16 cellular contexts compared by ENCODE assay signal in the genomic region with DNA sequence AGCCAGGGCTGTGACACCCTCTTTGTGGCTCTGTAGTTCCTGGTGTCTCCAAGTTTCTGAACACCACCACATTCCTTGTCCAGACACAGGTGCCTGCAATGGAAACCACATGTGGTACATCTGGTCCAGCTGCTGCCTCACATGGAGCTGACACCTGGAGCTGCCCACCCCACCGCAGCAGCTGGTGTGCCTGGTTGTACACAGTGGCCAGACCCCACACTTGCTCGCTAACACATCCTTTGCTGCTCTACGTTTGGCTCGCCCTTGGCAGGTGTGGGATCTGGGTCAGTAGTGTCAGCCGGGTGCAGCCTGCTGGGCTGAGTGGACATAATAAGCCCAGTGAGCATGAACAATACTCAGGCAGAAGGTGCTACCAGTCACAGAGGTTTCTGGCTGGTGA.
DNase-seq lines count a peak whose midpoint lies in the region; ATAC-seq, FAIRE-seq and TF ChIP-seq lines count a peak whose summit lies in the region.
"Had no signal": no experiment of that assay in that cellular context is flagged by ENCODE, and none has a peak within 500 bp of the region (broad histone marks: within the 10 kb centered on the region; RNA-seq: fewer than 3 reads in every experiment).

No MANE protein-coding gene starts in this region.

- no peak overlapping the region for H2BK20ac ChIP-seq in H1 (ENCODE audit: low read length)

- H3K18ac ChIP-seq in H1 (ENCODE audit: extremely low read depth, low read length) = no peak overlapping the region

- H3K4me1 Mint-ChIP-seq in osteocyte (ENCODE audit: unreplicated experiment) (no peaks in the 10 kb centered on the region), endodermal cell (no peaks in the 10 kb centered on the region)
- H3K4me1 Mint-ChIP-seq: CD4-positive, CD25-positive, alpha-beta regulatory T cell had no signal

- no peak overlapping the region for H3K14ac ChIP-seq in H1 (ENCODE audit: insufficient read length)

- WGBS in H1 (ENCODE audit: extremely low coverage in 1 of 2, insufficient coverage in 1 of 2, insufficient read length in 1 of 2, insufficient replicate concordance in 2 of 2, low coverage in 1 of 2, low lambda C conversion rate in 2 of 2, missing lambda C conversion rate in 1 of 2), 2 experiments = 96% methylated on average over 5 of the region's 5 CpGs; no CpG with 5 or more reads in 1 of the 2 experiments
- 88 to 95% methylated on average over 5 of the region's 5 CpGs for WGBS in endodermal cell (ENCODE audit: insufficient coverage in 1 of 2, insufficient read length in 1 of 2), 2 experiments

- H3K27ac Mint-ChIP-seq in osteocyte (ENCODE audit: unreplicated experiment) (no peak overlapping the region), endodermal cell (no peak overlapping the region)
- H3K27ac Mint-ChIP-seq: CD4-positive, CD25-positive, alpha-beta regulatory T cell; HFFc6 had no signal

- no peaks in the 10 kb centered on the region for H3K79me2 ChIP-seq in H1 (ENCODE audit: control insufficient read depth in 1 of 2, insufficient read depth in 2 of 2, low read length in 2 of 2)

- H3K27me3 Mint-ChIP-seq in osteocyte (ENCODE audit: unreplicated experiment) = peaks cover 3% of the 10 kb centered on the region
- H3K27me3 Mint-ChIP-seq in endodermal cell (ENCODE audit: insufficient read depth) = peaks cover 16% of the 10 kb centered on the region

- no peak for FAIRE-seq in H1 (lab: Jason Lieb, UNC)
- FAIRE-seq: GM19239, HTR-8/SVneo had no signal

- H3K23me2 ChIP-seq in H1 (ENCODE audit: low read depth, low read length) = 0 out of 2 replicates have a peak, but pooled peaks cover 2% of the 10 kb centered on the region

- CTCF ChIA-PET in H1 (lab: Charles Lee; ENCODE audit: partially characterized antibody) = interaction anchor here (1.1 to 5.0 kb wide), 3 partner anchors 20 to 692 kb away, joined by 4 to 25 read pairs (median 7); no protein-coding TSS in a partner anchor

- H2BK12ac ChIP-seq in H1 (ENCODE audit: low read depth, low read length) = no peak overlapping the region

- TF ChIP-seq CTCF in H1 (IDR thresholded peaks at IDR 0.05; ENCODE audit: control extremely low read depth in 1 of 3, insufficient read depth in 1 of 3, low read depth in 1 of 3, low read length in 3 of 3) = no peak
- TF ChIP-seq CTCF in osteocyte (IDR thresholded peaks at IDR 0.05) = no peak
- no peak for TF ChIP-seq CTCF in vagina (IDR thresholded peaks at IDR 0.05)
- TF ChIP-seq CTCF in endodermal cell (conservative IDR thresholded peaks at IDR 0.05) = no peak

- TF ChIP-seq POLR2A in H1 (IDR thresholded peaks at IDR 0.05; ENCODE audit: control extremely low read depth in 1 of 2, low read depth in 2 of 2, low read length in 2 of 2) (no peak), vagina (IDR thresholded peaks at IDR 0.05) (no peak)

- H3K27ac ChIP-seq in H1 (ENCODE audit: low read depth, low read length) = no peak overlapping the region
- no peak overlapping the region for H3K27ac ChIP-seq in vagina
- H3K27ac ChIP-seq in endodermal cell (ENCODE audit: low read depth, low read length) = no peak overlapping the region
- H3K27ac ChIP-seq: BLaER1 treated with 17β-estradiol and CSF1 and Interleukin-3, amounts not matched to agents 10 nM and 100 nM had no signal

- no peak overlapping the region for H3K23ac ChIP-seq in H1 (ENCODE audit: insufficient read length)

- no peaks in the 10 kb centered on the region for H3K9me3 ChIP-seq in H1 (ENCODE audit: insufficient read depth in 2 of 2, low read depth in 1 of 2, low read length in 1 of 2)
- no peaks in the 10 kb centered on the region for H3K9me3 ChIP-seq in vagina
- H3K9me3 ChIP-seq in endodermal cell (ENCODE audit: control insufficient read depth, low read length) = peaks cover 5% of the 10 kb centered on the region

- no peak overlapping the region for H4K5ac ChIP-seq in H1 (ENCODE audit: insufficient read length, low read depth, low read length)

- H3K4me3 Mint-ChIP-seq in osteocyte (ENCODE audit: unreplicated experiment) (no peak overlapping the region), endodermal cell (no peak overlapping the region)
- H3K4me3 Mint-ChIP-seq: CD4-positive, CD25-positive, alpha-beta regulatory T cell; HFFc6 had no signal

- H2BK5ac ChIP-seq in H1 (ENCODE audit: low read depth, low read length) = no peak overlapping the region

- H2AK5ac ChIP-seq in H1 (ENCODE audit: low read depth, low read length) = no peak overlapping the region

- no peak for TF ChIP-seq RAD21 in H1 (IDR thresholded peaks at IDR 0.05 in 1 of 2, conservative IDR thresholded peaks at IDR 0.05 in 1 of 2; ENCODE audit: low read depth in 2 of 2, low read length in 2 of 2)

- no peaks in the 10 kb centered on the region for H4K20me1 ChIP-seq in H1 (replicated peaks in 1 of 2; ENCODE audit: control insufficient read depth in 1 of 2, insufficient read depth in 2 of 2, low read length in 2 of 2)
- H4K20me1 ChIP-seq: BLaER1 treated with 17β-estradiol and CSF1 and Interleukin-3, amounts not matched to agents 10 nM and 100 nM had no signal

- H3K36me3 ChIP-seq in H1 (ENCODE audit: control insufficient read depth in 2 of 4, insufficient read depth in 4 of 4, low read length in 3 of 4) (no peaks in the 10 kb centered on the region), vagina (no peaks in the 10 kb centered on the region), endodermal cell (ENCODE audit: control insufficient read depth, insufficient read depth, low read length) (no peaks in the 10 kb centered on the region)
- H3K36me3 ChIP-seq: BLaER1 treated with 17β-estradiol and CSF1 and Interleukin-3, amounts not matched to agents 10 nM and 100 nM had no signal

- peak overlapping the region; percentile 15; the same call in 1 of the 2 replicates for H4K8ac ChIP-seq in H1 (ENCODE audit: extremely low read depth, insufficient read depth, low read length)

- intact Hi-C loops in vagina (cut with DNase I) = no loop called here

- H3K56ac ChIP-seq in H1 (replicated peaks; ENCODE audit: insufficient read length, low read depth, low read length) = no peak overlapping the region

- H4K91ac ChIP-seq in H1 (replicated peaks; ENCODE audit: insufficient read length, low read length) = no peak overlapping the region

- no peak for ATAC-seq in GM19351 (IDR thresholded peaks at IDR 0.05; ENCODE audit: unreplicated experiment)

- no peak for TF ChIP-seq EP300 in H1 (IDR thresholded peaks at IDR 0.05; ENCODE audit: borderline replicate concordance in 1 of 2, low read depth in 2 of 2, low read length in 2 of 2)

- H3K9ac ChIP-seq in H1 (replicated peaks in 1 of 4; ENCODE audit: extremely low read depth in 1 of 4, low read depth in 3 of 4, low read length in 3 of 4) = no peak overlapping the region; a peak in 1 of 7 replicates
- no peak overlapping the region for H3K9ac ChIP-seq in endodermal cell (ENCODE audit: extremely low read depth, low read length, poor library complexity, severe bottlenecking)
- H3K9ac ChIP-seq: BLaER1 treated with 17β-estradiol and CSF1 and Interleukin-3, amounts not matched to agents 10 nM and 100 nM had no signal

- POLR2A ChIA-PET in H1 (lab: Charles Lee; ENCODE audit: partially characterized antibody) = no interaction called here

- no peaks in the 10 kb centered on the region for H3K36me3 Mint-ChIP-seq in osteocyte (ENCODE audit: unreplicated experiment)
- H3K36me3 Mint-ChIP-seq in endodermal cell (ENCODE audit: low read depth) = no peaks in the 10 kb centered on the region
- H3K36me3 Mint-ChIP-seq: CD4-positive, CD25-positive, alpha-beta regulatory T cell had no signal

- H2BK120ac ChIP-seq in H1 (replicated peaks; ENCODE audit: low read depth, low read length) = no peak overlapping the region

- H3K4me3 ChIP-seq in H1 (ENCODE audit: extremely low read depth in 1 of 4, insufficient read depth in 2 of 4, low read depth in 3 of 4, low read length in 4 of 4) = no peak overlapping the region
- H3K4me3 ChIP-seq in vagina = no peak overlapping the region
- no peak overlapping the region for H3K4me3 ChIP-seq in endodermal cell (ENCODE audit: low read length)
- H3K4me3 ChIP-seq: BLaER1 treated with 17β-estradiol and CSF1 and Interleukin-3, amounts not matched to agents 10 nM and 100 nM had no signal

- H3K27me3 ChIP-seq in H1 (replicated peaks in 1 of 4; ENCODE audit: control insufficient read depth in 3 of 4, extremely low read depth in 1 of 4, insufficient read depth in 3 of 4, low read length in 3 of 4) = no peaks in the 10 kb centered on the region
- no peaks in the 10 kb centered on the region for H3K27me3 ChIP-seq in vagina
- H3K27me3 ChIP-seq in endodermal cell (ENCODE audit: control insufficient read depth, insufficient read depth, low read length, poor library complexity, severe bottlenecking) = no peaks in the 10 kb centered on the region
- H3K27me3 ChIP-seq: BLaER1 treated with 17β-estradiol and CSF1 and Interleukin-3, amounts not matched to agents 10 nM and 100 nM had no signal

- DNase-seq in activated CD8-positive, alpha-beta memory T cell treated with anti-CD3 and anti-CD28 coated beads for 24 hours = peak; percentile 38
- DNase-seq in activated CD8-positive, alpha-beta memory T cell treated with anti-CD3 and anti-CD28 coated beads, Interleukin-2, amount 50 U/mL, for 4 hours = no peak
- DNase-seq in H1 (ENCODE audit: low read depth in 1 of 2, low spot score in 2 of 2) = no peak
- DNase-seq in osteocyte (ENCODE audit: extremely low spot score, unreplicated experiment) = peak; percentile 69
- peak; percentile 52 to 74 for DNase-seq in vagina (ENCODE audit: extremely low spot score in 2 of 2)
- no peak for DNase-seq in endodermal cell
- DNase-seq: ACHN; CD4-positive, CD25-positive, alpha-beta regulatory T cell; DMS53; GF-D8; HCEC 1CT; HFFc6 had no signal

- no peaks in the 10 kb centered on the region for H3K4me1 ChIP-seq in H1 (replicated peaks in 1 of 4; ENCODE audit: control insufficient read depth in 3 of 4, insufficient read depth in 4 of 4, low read length in 3 of 4)
- no peaks in the 10 kb centered on the region for H3K4me1 ChIP-seq in vagina
- no peaks in the 10 kb centered on the region for H3K4me1 ChIP-seq in endodermal cell (ENCODE audit: control insufficient read depth, insufficient read depth, low read length)

- no peak overlapping the region for H3K4me2 ChIP-seq in H1 (ENCODE audit: insufficient read depth in 1 of 2, low read depth in 2 of 2, low read length in 2 of 2)
- H3K4me2 ChIP-seq: BLaER1 treated with 17β-estradiol and CSF1 and Interleukin-3, amounts not matched to agents 10 nM and 100 nM had no signal

- H2BK15ac ChIP-seq in H1 (ENCODE audit: low read length) = no peak overlapping the region

- no peak overlapping the region for H3K4ac ChIP-seq in H1 (replicated peaks; ENCODE audit: insufficient read length, low read depth, low read length)

- H3K9me3 Mint-ChIP-seq in osteocyte (ENCODE audit: unreplicated experiment) = peaks cover 5% of the 10 kb centered on the region
- H3K9me3 Mint-ChIP-seq in endodermal cell = no peaks in the 10 kb centered on the region

- no peaks in the 10 kb centered on the region for H3K79me1 ChIP-seq in H1 (ENCODE audit: low read depth, low read length)

- no peak overlapping the region for H2AFZ ChIP-seq in H1 (ENCODE audit: low read length)

TF ChIP-seq in H1, 55 proteins besides CTCF, POLR2A, EP300 and RAD21 (continues in another document):
- no peak for TF ChIP-seq SUZ12 (IDR thresholded peaks at IDR 0.05; ENCODE audit: low read length)
- TF ChIP-seq, protein P1, sequence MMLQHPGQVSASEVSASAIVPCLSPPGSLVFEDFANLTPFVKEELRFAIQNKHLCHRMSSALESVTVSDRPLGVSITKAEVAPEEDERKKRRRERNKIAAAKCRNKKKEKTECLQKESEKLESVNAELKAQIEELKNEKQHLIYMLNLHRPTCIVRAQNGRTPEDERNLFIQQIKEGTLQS (IDR thresholded peaks at IDR 0.05; ENCODE audit: insufficient read depth, low read depth, low read length) = no peak

Comparison
In these comparisons a context has a peak if more than half of its experiments do, and no peak if none do; other contexts are left out.
1. DNase-seq: peak in activated CD8-positive, alpha-beta memory T cell treated with anti-CD3 and anti-CD28 coated beads for 24 hours (single experiment), osteocyte (single experiment) and vagina (2 of 2); none in activated CD8-positive, alpha-beta memory T cell treated with anti-CD3 and anti-CD28 coated beads, Interleukin-2, amount 50 U/mL, for 4 hours (single experiment), H1 (0 of 2) and endodermal cell (single experiment).